ENCODE assay signal across 11 cellular contexts in genomic region chr16:48556210-48556912, GRCh38. TPM values are rescaled to one million over a fixed set of nuclear protein-coding genes. Genes with fewer than 3 reads are reported as not detected.
DNase-seq lines count a peak whose midpoint lies in the region; ATAC-seq and TF ChIP-seq lines count a peak whose summit lies in the region.
"Had no signal": no experiment of that assay in that cellular context is flagged by ENCODE, and none has a peak within 500 bp of the region (broad histone marks: within the 10 kb centered on the region; RNA-seq: fewer than 3 reads in every experiment).

No MANE protein-coding gene starts in this region.

- peak overlapping the region; percentile 96 for H3K27ac Mint-ChIP-seq in activated T-cell treated with anti-CD3 and anti-CD28 coated beads, Interleukin-2, amount 50 U/mL, for 24 hours
- peak overlapping the region; percentile 89 for H3K27ac Mint-ChIP-seq in stimulated activated naive B cell treated with anti-CD40 and anti-IgM and Interleukin-4, amounts not matched to agents 10 μg/mL and 1 μg/mL and 100 μg/mL, for 72 hours

- H3K4me1 Mint-ChIP-seq in activated T-cell treated with anti-CD3 and anti-CD28 coated beads, Interleukin-2, amount 50 U/mL, for 24 hours (ENCODE audit: low read depth), result peaks cover 92% of the 10 kb centered on the region
- peaks cover 35 to 84% of the 10 kb centered on the region in 2 donors for H3K4me1 Mint-ChIP-seq in stimulated activated naive B cell treated with anti-CD40 and anti-IgM and Interleukin-4, amounts not matched to agents 10 μg/mL and 1 μg/mL and 100 μg/mL, for 72 hours

- intact Hi-C loops in dorsolateral prefrontal cortex (cut with DNase I), result loop anchor here in 1 of 2 donors (5.0 kb wide), 1 partner anchor 51 kb away; no protein-coding TSS in a partner anchor
- intact Hi-C loops in psoas muscle (cut with DNase I), result no loop called here

- peaks cover 3 to 8% of the 10 kb centered on the region in 2 donors for H3K36me3 ChIP-seq in psoas muscle (ENCODE audit: insufficient read depth in 1 of 2, low read depth in 1 of 2)
- H3K36me3 ChIP-seq: thoracic aorta had no signal

- H3K4me3 ChIP-seq in dorsolateral prefrontal cortex (no peak overlapping the region), psoas muscle (no peak overlapping the region)
- H3K4me3 ChIP-seq: K562, thoracic aorta had no signal

- H3K36me3 Mint-ChIP-seq in activated T-cell treated with anti-CD3 and anti-CD28 coated beads, Interleukin-2, amount 50 U/mL, for 24 hours (ENCODE audit: low read depth), result peaks cover 78% of the 10 kb centered on the region
- peaks cover 30 to 53% of the 10 kb centered on the region in 2 donors for H3K36me3 Mint-ChIP-seq in stimulated activated naive B cell treated with anti-CD40 and anti-IgM and Interleukin-4, amounts not matched to agents 10 μg/mL and 1 μg/mL and 100 μg/mL, for 72 hours

- TF ChIP-seq CTCF in dorsolateral prefrontal cortex (IDR thresholded peaks at IDR 0.05 in 54 of 56, conservative IDR thresholded peaks at IDR 0.05 in 2 of 56; ENCODE audit: low read depth in 1 of 56, partially characterized antibody in 56 of 56), result no peak
- no peak for TF ChIP-seq CTCF in psoas muscle (IDR thresholded peaks at IDR 0.05)
- no peak for TF ChIP-seq CTCF in GM20000 (IDR thresholded peaks at IDR 0.05; ENCODE audit: extremely low read depth, missing control alignments)

- ATAC-seq in HG02798 (IDR thresholded peaks at IDR 0.05; ENCODE audit: poor library complexity, unreplicated experiment) (peak; percentile 17), psoas muscle (no peak)
- peak; percentile 28 to 30 for ATAC-seq in stimulated activated naive B cell treated with anti-CD40 and anti-IgM and Interleukin-4, amounts not matched to agents 10 μg/mL and 1 μg/mL and 100 μg/mL, for 72 hours (replicated peaks)

- DNase-seq in activated T-cell treated with anti-CD3 and anti-CD28 coated beads, Interleukin-2, amount 50 U/mL, for 24 hours, result no peak
- DNase-seq in activated T-cell treated with anti-CD3 and anti-CD28 coated beads, Interleukin-2, amount 50 U/mL, for 1 hour, result no peak
- DNase-seq in dorsolateral prefrontal cortex (no peak), NCI-H510A (lab: John Stamatoyannopoulos, UW) (no peak), psoas muscle (no peak), GM20000 (ENCODE audit: low spot score) (no peak)
- no peak for DNase-seq in stimulated activated naive B cell treated with anti-CD40 and anti-IgM and Interleukin-4, amounts not matched to agents 10 μg/mL and 1 μg/mL and 100 μg/mL, for 72 hours

- no peaks in the 10 kb centered on the region for H3K27me3 Mint-ChIP-seq in activated T-cell treated with anti-CD3 and anti-CD28 coated beads, Interleukin-2, amount 50 U/mL, for 24 hours
- H3K27me3 Mint-ChIP-seq in stimulated activated naive B cell treated with anti-CD40 and anti-IgM and Interleukin-4, amounts not matched to agents 10 μg/mL and 1 μg/mL and 100 μg/mL, for 72 hours, result no peaks in the 10 kb centered on the region
- H3K27me3 Mint-ChIP-seq: brain had no signal

- peak overlapping the region; percentile 48 for H3K4me3 Mint-ChIP-seq in activated T-cell treated with anti-CD3 and anti-CD28 coated beads, Interleukin-2, amount 50 U/mL, for 24 hours
- H3K4me3 Mint-ChIP-seq in stimulated activated naive B cell treated with anti-CD40 and anti-IgM and Interleukin-4, amounts not matched to agents 10 μg/mL and 1 μg/mL and 100 μg/mL, for 72 hours, result peak overlapping the region in 1 of 2 donors; percentile 63

- H3K27me3 ChIP-seq in dorsolateral prefrontal cortex, result no peaks in the 10 kb centered on the region
- no peaks in the 10 kb centered on the region for H3K27me3 ChIP-seq in psoas muscle (ENCODE audit: insufficient read depth in 3 of 3, low read length in 2 of 3)

- H3K4me1 ChIP-seq in psoas muscle, result peaks cover 69% of the 10 kb centered on the region

- H3K9me3 ChIP-seq in psoas muscle, result no peaks in the 10 kb centered on the region
- H3K9me3 ChIP-seq: thoracic aorta had no signal

- H3K9me3 Mint-ChIP-seq in activated T-cell treated with anti-CD3 and anti-CD28 coated beads, Interleukin-2, amount 50 U/mL, for 24 hours, result no peaks in the 10 kb centered on the region
- no peaks in the 10 kb centered on the region for H3K9me3 Mint-ChIP-seq in stimulated activated naive B cell treated with anti-CD40 and anti-IgM and Interleukin-4, amounts not matched to agents 10 μg/mL and 1 μg/mL and 100 μg/mL, for 72 hours

- 87 to 94% (median 87%) methylated on average over 3 of the region's 3 CpGs for WGBS in psoas muscle, 3 donors

- H3K27ac ChIP-seq in dorsolateral prefrontal cortex (peak overlapping the region in 44 of 59 donors; percentile 3 to 90 (median 60)), psoas muscle (no peak overlapping the region)
- H3K27ac ChIP-seq: thoracic aorta had no signal

RNA-seq across cellular contexts. Expression of gene N4BP1, which starts 53.6 kb away (rescaled TPM):
- total RNA-seq in dorsolateral prefrontal cortex (10 to 100 TPM; 25.7 to 47.9 (median 34.4) TPM), psoas muscle (10 to 100 TPM; 13.9 to 24.3 (median 17.4) TPM)
- 10 to 100 TPM in 2 of 3 donors, 1 to 10 TPM in 1; 7.0 to 17.5 (median 15.5) TPM for polyA plus RNA-seq in psoas muscle

Comparison
In these comparisons a context has a peak if more than half of its experiments do, and no peak if none do; other contexts are left out.
1. ATAC-seq: peak in HG02798 (single experiment) and stimulated activated naive B cell treated with anti-CD40 and anti-IgM and Interleukin-4, amounts not matched to agents 10 μg/mL and 1 μg/mL and 100 μg/mL, for 72 hours (2 of 2); none in psoas muscle (0 of 4).